In the genomic region with DNA sequence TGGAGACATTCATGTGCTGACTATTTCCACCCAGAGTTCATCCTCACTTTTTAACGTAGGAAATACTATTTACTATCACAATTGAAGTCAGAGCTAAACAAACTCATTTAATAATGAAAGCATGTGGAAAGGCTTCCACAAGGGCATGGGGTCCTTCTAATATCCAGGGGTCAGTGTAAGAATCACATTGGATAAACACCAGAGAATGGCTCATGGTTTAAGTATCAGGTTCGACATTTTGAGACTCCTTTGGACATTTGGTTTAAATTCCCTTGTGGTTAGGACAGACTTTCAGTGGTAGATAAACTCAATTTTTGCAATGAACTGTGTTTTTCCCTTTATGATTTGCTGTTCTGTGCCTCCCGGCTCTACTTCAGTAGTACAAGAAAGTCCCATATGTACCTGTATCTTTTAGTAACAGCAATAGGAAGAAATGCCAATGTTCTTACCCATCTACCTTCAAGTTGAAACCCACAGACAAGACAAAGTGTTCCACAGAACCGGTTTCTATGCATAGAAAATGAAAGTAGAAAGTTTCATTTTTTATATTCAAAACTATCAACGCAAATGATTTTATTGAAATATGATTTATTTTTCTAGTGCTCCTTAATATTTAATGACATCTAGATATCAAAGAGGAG, we compare ENCODE assay signal across 23 cellular contexts.
DNase-seq lines count a peak whose midpoint lies in the region; FAIRE-seq and TF ChIP-seq lines count a peak whose summit lies in the region.
"Had no signal": no experiment of that assay in that cellular context is flagged by ENCODE, and none has a peak within 500 bp of the region (broad histone marks: within the 10 kb centered on the region; RNA-seq: fewer than 3 reads in every experiment).

No MANE protein-coding gene starts in this region.

- DNase-seq in AG10803 (ENCODE audit: low read depth) (peak; percentile 35), HFF-Myc (ENCODE audit: extremely low read depth, low read depth) (peak; percentile 76), astrocyte of the spinal cord (ENCODE audit: low read depth, low spot score) (peak; percentile 16), keratinocyte (ENCODE audit: low read depth, low spot score) (no peak), lower leg skin (ENCODE audit: low spot score in 2 of 2) (no peak), NCI-H1930 (lab: John Stamatoyannopoulos, UW) (no peak), GM12891 (ENCODE audit: insufficient read length, low spot score) (no peak), right atrium auricular region (ENCODE audit: low spot score) (no peak)
- DNase-seq: activated CD4-positive, alpha-beta T cell treated with anti-CD3 and anti-CD28 coated beads, Interleukin-2, amount 10 ng/mL, durations not matched to agents 7 days and 5 days; activated gamma-delta T cell treated with Interleukin-2 at 50 U/mL for 16 hours; activated naive CD8-positive, alpha-beta T cell treated with anti-CD3 and anti-CD28 coated beads, Interleukin-2, amount 10 ng/mL, durations not matched to agents 7 days and 5 days; activated T-cell treated with anti-CD3 and anti-CD28 coated beads, Interleukin-2, amount 50 U/mL, for 24 hours; central memory CD4-positive, alpha-beta T cell; left cardiac atrium; NCI-H2081; NCI-H345; NCI-H69; SJCRH30; T-helper 9 cell; transverse colon had no signal

- no peak for TF ChIP-seq CTCF in AG10803 (conservative IDR thresholded peaks at IDR 0.05; ENCODE audit: low read length)
- no peak for TF ChIP-seq CTCF in HFF-Myc (IDR thresholded peaks at IDR 0.05; ENCODE audit: low read depth, low read length, missing control alignments)
- no peak for TF ChIP-seq CTCF in astrocyte of the spinal cord (IDR thresholded peaks at IDR 0.05; ENCODE audit: low read depth, low read length)
- no peak for TF ChIP-seq CTCF in keratinocyte (optimal IDR thresholded peaks at IDR 0.05 in 1 of 3, IDR thresholded peaks at IDR 0.05 in 1 of 3, conservative IDR thresholded peaks at IDR 0.05 in 1 of 3; ENCODE audit: extremely low read depth in 1 of 3, insufficient read depth in 2 of 3, low read length in 3 of 3)
- no peak for TF ChIP-seq CTCF in lower leg skin (IDR thresholded peaks at IDR 0.05)
- TF ChIP-seq CTCF in right atrium auricular region (IDR thresholded peaks at IDR 0.05) = no peak

- no peak overlapping the region for H3K9ac ChIP-seq in keratinocyte (ENCODE audit: control insufficient read depth, extremely low read depth, insufficient read depth, low read length)

- no peak overlapping the region for H3K27ac ChIP-seq in keratinocyte (ENCODE audit: control insufficient read depth, insufficient read depth, low read length)
- H3K27ac ChIP-seq in right atrium auricular region = no peak overlapping the region
- H3K27ac ChIP-seq: hepatocyte, SJCRH30, transverse colon had no signal

- no peak overlapping the region for H2AFZ ChIP-seq in keratinocyte (ENCODE audit: control insufficient read depth, low read length)
- H2AFZ ChIP-seq: hepatocyte had no signal

- FAIRE-seq in keratinocyte (lab: Jason Lieb, UNC) (no peak), GM12891 (lab: Jason Lieb, UNC) (no peak)
- FAIRE-seq: H54, RCC 7860 had no signal

- WGBS in lower leg skin, 2 donors = 71 to 79% methylated on average over 5 of the region's 5 CpGs

- dilution Hi-C loops in keratinocyte (cut with MboI; ENCODE audit: extremely low pct_ligation_motif_present, low sequenced_read_pairs) = no loop called here

- peak overlapping the region; percentile 10 for H3K4me2 ChIP-seq in keratinocyte (ENCODE audit: control insufficient read depth, extremely low read depth, insufficient read depth, low read depth, low read length)
- H3K4me2 ChIP-seq: hepatocyte had no signal

- H3K9me3 ChIP-seq in keratinocyte (ENCODE audit: control insufficient read depth, low read depth, low read length) = no peaks in the 10 kb centered on the region
- no peaks in the 10 kb centered on the region for H3K9me3 ChIP-seq in right atrium auricular region
- H3K9me3 ChIP-seq: SJCRH30, transverse colon had no signal

- intact Hi-C loops in lower leg skin (cut with DNase I; ENCODE audit: low total_unique reads) = no loop called here

- H4K20me1 ChIP-seq in keratinocyte (ENCODE audit: control insufficient read depth, extremely low read depth, insufficient read depth, low read length) = no peaks in the 10 kb centered on the region

- in situ Hi-C loops in astrocyte of the spinal cord (cut with HindIII; ENCODE audit: low sequenced_read_pairs) = no loop called here

- H3K4me1 ChIP-seq in keratinocyte (ENCODE audit: control insufficient read depth, extremely low read depth, insufficient read depth, low read length) (peaks cover 2% of the 10 kb centered on the region), right atrium auricular region (no peaks in the 10 kb centered on the region)
- H3K4me1 ChIP-seq: SJCRH30, transverse colon had no signal

- H3K27me3 ChIP-seq in keratinocyte (ENCODE audit: control insufficient read depth, extremely low read depth, insufficient read depth, low read length) (no peaks in the 10 kb centered on the region), right atrium auricular region (no peaks in the 10 kb centered on the region)
- H3K27me3 ChIP-seq: hepatocyte, SJCRH30, transverse colon had no signal

- no peaks in the 10 kb centered on the region for H3K9me1 ChIP-seq in keratinocyte (ENCODE audit: control insufficient read depth, extremely low read depth, insufficient read depth, low read length)

- H3K36me3 ChIP-seq in keratinocyte (ENCODE audit: control insufficient read depth in 2 of 2, extremely low read depth in 1 of 2, insufficient read depth in 2 of 2, low read length in 2 of 2) (no peaks in the 10 kb centered on the region), right atrium auricular region (no peaks in the 10 kb centered on the region)
- H3K36me3 ChIP-seq: SJCRH30, transverse colon had no signal

- H3K4me3 ChIP-seq in AG10803 (ENCODE audit: low read length) = no peak overlapping the region
- H3K4me3 ChIP-seq in HFF-Myc (replicated peaks; ENCODE audit: low read depth, low read length) = no peak overlapping the region
- no peak overlapping the region for H3K4me3 ChIP-seq in astrocyte of the spinal cord (ENCODE audit: low read depth, low read length)
- no peak overlapping the region for H3K4me3 ChIP-seq in keratinocyte (ENCODE audit: control insufficient read depth in 2 of 3, extremely low read depth in 1 of 3, insufficient read depth in 2 of 3, low read depth in 1 of 3, low read length in 3 of 3)
- H3K4me3 ChIP-seq in lower leg skin (ENCODE audit: low read depth, poor library complexity, severe bottlenecking) = no peak overlapping the region
- H3K4me3 ChIP-seq in right atrium auricular region = no peak overlapping the region
- H3K4me3 ChIP-seq: hepatocyte, SJCRH30, transverse colon had no signal

- TF ChIP-seq POLR2A in lower leg skin (IDR thresholded peaks at IDR 0.05) (no peak), GM12891 (IDR thresholded peaks at IDR 0.05; ENCODE audit: low read depth, low read length) (no peak)

- no peaks in the 10 kb centered on the region for H3K79me2 ChIP-seq in keratinocyte (ENCODE audit: control insufficient read depth, insufficient read depth, low read length)
- H3K79me2 ChIP-seq: hepatocyte had no signal

TF ChIP-seq in GM12891, 5 proteins besides CTCF, POLR2A, EP300 and RAD21:
- TF ChIP-seq POU2F2 (IDR thresholded peaks at IDR 0.05; ENCODE audit: low read depth, low read length) (no peak), TAF1 (IDR thresholded peaks at IDR 0.05; ENCODE audit: low read depth, low read length) (no peak), PAX5 (IDR thresholded peaks at IDR 0.05; ENCODE audit: insufficient read depth, low read length, severe bottlenecking) (no peak), SPI1 (IDR thresholded peaks at IDR 0.05; ENCODE audit: low read depth, low read length) (no peak), POLR2AphosphoS5 (IDR thresholded peaks at IDR 0.05; ENCODE audit: low read depth, low read length) (no peak)

Comparison
In these comparisons a context has a peak if more than half of its experiments do, and no peak if none do; other contexts are left out.
1. DNase-seq: peak in AG10803 (single experiment), HFF-Myc (single experiment) and astrocyte of the spinal cord (single experiment); none in keratinocyte (single experiment), lower leg skin (0 of 2), NCI-H1930 (0 of 2), GM12891 (single experiment) and right atrium auricular region (single experiment).